In genomic region chr19:9796113-9796773, GRCh38 we compare ENCODE assay signal across 1 cellular context.
TF ChIP-seq lines count a peak whose summit lies in the region.

No MANE protein-coding gene starts in this region.

TF ChIP-seq in SK-N-SH treated with all-trans-retinoic acid at 6 μM for 48 hours, 23 proteins besides CTCF, POLR2A, EP300 and RAD21 (continued from another document):
- TF ChIP-seq TSHZ2 (CRISPR knock-in tag; IDR thresholded peaks at IDR 0.05) = no peak
- TF ChIP-seq ISL1 (CRISPR knock-in tag; IDR thresholded peaks at IDR 0.05) = no peak
TF ChIP-seq in SK-N-SH treated with all-trans-retinoic acid at 6 μM for 48 hours: peak in this region for 0.
